Comparison of ENCODE assay signal across 10 cellular contexts in the genomic region with DNA sequence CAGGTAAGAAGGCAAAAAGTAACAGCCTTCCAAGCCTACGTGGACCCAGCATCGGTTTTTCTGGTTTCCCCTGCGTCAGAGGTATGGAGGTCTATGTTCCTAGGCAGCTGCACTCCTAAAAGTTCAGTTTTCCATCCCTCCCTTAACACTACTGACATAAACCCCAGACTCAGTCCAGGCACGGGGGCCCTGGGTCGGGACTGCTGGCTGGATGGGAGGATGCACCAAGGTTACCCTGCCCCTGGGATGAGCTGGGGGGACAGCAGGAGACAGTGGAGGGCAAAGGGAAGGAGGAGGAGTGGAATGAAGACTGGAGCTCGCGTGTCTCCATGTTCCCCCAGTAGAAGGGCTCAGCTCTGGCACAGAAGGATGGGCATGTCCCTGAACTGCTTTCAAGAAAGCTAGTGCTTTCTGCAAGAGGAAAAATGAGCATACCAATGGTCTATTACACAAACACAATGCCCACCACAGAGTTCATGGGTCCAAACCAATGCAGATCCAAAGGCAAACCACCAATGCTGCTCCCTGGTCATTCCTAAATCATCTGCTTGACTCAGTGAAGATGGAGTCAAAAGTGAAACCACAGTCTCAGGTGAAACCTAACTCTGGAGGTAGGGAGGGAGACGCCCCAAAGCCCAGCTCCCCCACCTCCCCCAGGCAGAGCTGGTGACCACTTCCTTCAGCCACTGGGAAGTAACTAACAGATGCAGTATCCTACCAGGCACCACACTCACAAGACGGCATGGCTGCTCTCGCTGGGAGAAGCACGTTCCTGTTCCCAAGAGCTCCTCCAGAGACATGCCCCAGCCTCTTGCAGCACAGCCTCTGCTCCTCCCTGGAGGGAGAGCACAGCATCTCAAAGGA. TPM values are rescaled to one million over a fixed set of nuclear protein-coding genes. Genes with fewer than 3 reads are reported as not detected.
DNase-seq lines count a peak whose midpoint lies in the region; ATAC-seq and TF ChIP-seq lines count a peak whose summit lies in the region.
"Had no signal": no experiment of that assay in that cellular context is flagged by ENCODE, and none has a peak within 500 bp of the region (broad histone marks: within the 10 kb centered on the region; RNA-seq: fewer than 3 reads in every experiment).

No MANE protein-coding gene starts in this region.

- H3K9ac ChIP-seq in PC-3 (ENCODE audit: low read length) (peak overlapping the region; percentile 66), parathyroid adenoma (no peak overlapping the region)

- H3K9me3 Mint-ChIP-seq in CD8-positive, alpha-beta T cell: no peaks in the 10 kb centered on the region

- no peaks in the 10 kb centered on the region for H3F3A ChIP-seq in PC-3 (ENCODE audit: low read length, unreplicated experiment)

- H3K4me3 ChIP-seq in CD8-positive, alpha-beta T cell (ENCODE audit: low read depth, low read length): no peak overlapping the region
- H3K4me3 ChIP-seq in PC-3 (ENCODE audit: low read length) (no peak overlapping the region), dorsolateral prefrontal cortex (peak overlapping the region in 16 of 59 donors; percentile 1 to 37 (median 12)), parathyroid adenoma (ENCODE audit: low read depth, low read length) (no peak overlapping the region), BE2C (ENCODE audit: low read depth, low read length) (no peak overlapping the region)

- CTCF ChIA-PET in CD8-positive, alpha-beta T cell (lab: Charles Lee): interaction anchor here (0.9 to 3.8 kb wide), 4 partner anchors 10 to 78 kb away, joined by 3 to 29 read pairs (median 5); no protein-coding TSS in a partner anchor
- CTCF ChIA-PET in PC-3 (lab: Charles Lee): no interaction called here

- ATAC-seq in CD8-positive, alpha-beta T cell: peak; percentile 57
- no peak for ATAC-seq in PC-3
- ATAC-seq in HG02884 (IDR thresholded peaks at IDR 0.05; ENCODE audit: unreplicated experiment): no peak

- POLR2A ChIA-PET in CD8-positive, alpha-beta T cell (lab: Charles Lee): interaction anchor here (0.9 to 1.0 kb wide), 2 partner anchors 16 to 17 kb away, joined by 3 to 4 read pairs; no protein-coding TSS in a partner anchor
- POLR2A ChIA-PET in PC-3 (lab: Charles Lee; ENCODE audit: unreplicated experiment): interaction anchor here (0.6 kb wide), 1 partner anchor 14 kb away, joined by 6 read pairs; no protein-coding TSS in a partner anchor

- H2AFZ ChIP-seq in PC-3 (ENCODE audit: low read length) (no peak overlapping the region), parathyroid adenoma (no peak overlapping the region)

- no peaks in the 10 kb centered on the region for H3K27me3 ChIP-seq in CD8-positive, alpha-beta T cell (ENCODE audit: insufficient read depth, low read length)
- no peaks in the 10 kb centered on the region for H3K27me3 ChIP-seq in PC-3 (ENCODE audit: low read length)
- no peaks in the 10 kb centered on the region for H3K27me3 ChIP-seq in dorsolateral prefrontal cortex
- no peaks in the 10 kb centered on the region for H3K27me3 ChIP-seq in parathyroid adenoma (ENCODE audit: control insufficient read depth, insufficient read depth, low read length)
- H3K27me3 ChIP-seq in BE2C: no peaks in the 10 kb centered on the region

- H3K9me2 ChIP-seq in PC-3 (replicated peaks; ENCODE audit: low read length): no peaks in the 10 kb centered on the region

- H3K4me1 Mint-ChIP-seq in CD8-positive, alpha-beta T cell (ENCODE audit: low read depth): peaks cover 53% of the 10 kb centered on the region

- H3K4me3 Mint-ChIP-seq in CD8-positive, alpha-beta T cell: peak overlapping the region; percentile 49

- peaks cover 74% of the 10 kb centered on the region for H3K36me3 ChIP-seq in CD8-positive, alpha-beta T cell (ENCODE audit: insufficient read depth, low read length)
- peaks cover 25% of the 10 kb centered on the region; the same call in 1 of the 2 replicates for H3K36me3 ChIP-seq in PC-3 (ENCODE audit: low read depth, low read length)
- no peaks in the 10 kb centered on the region for H3K36me3 ChIP-seq in parathyroid adenoma (ENCODE audit: control insufficient read depth, insufficient read depth, low read length)
- H3K36me3 ChIP-seq in BE2C: peaks cover 3% of the 10 kb centered on the region; the same call in 1 of the 2 replicates

- H3K4me2 ChIP-seq in PC-3 (ENCODE audit: low read length) (no peak overlapping the region), parathyroid adenoma (ENCODE audit: low read length) (no peak overlapping the region)

- peak in 1 of 7 experiments; percentile 49 for DNase-seq in CD8-positive, alpha-beta T cell
- DNase-seq in PC-3 (peak; percentile 43), dorsolateral prefrontal cortex (no peak), H4 (ENCODE audit: low spot score) (no peak), BE2C (no peak), G401 (ENCODE audit: low spot score) (no peak)
- DNase-seq: activated effector memory CD4-positive, alpha-beta T cell treated with anti-CD3 and anti-CD28 coated beads, Interleukin-2, amount 50 U/mL, for 16 hours; NCI-H526 treated with DMSO at 0.1 percent for 48 hours had no signal

- H3K27ac ChIP-seq in CD8-positive, alpha-beta T cell (ENCODE audit: low read depth, low read length): no peak overlapping the region
- H3K27ac ChIP-seq in PC-3 (ENCODE audit: low read length) (peak overlapping the region; percentile 88), dorsolateral prefrontal cortex (peak overlapping the region; percentile 39 to 96 (median 88)), parathyroid adenoma (peak overlapping the region; percentile 32)

- in situ Hi-C loops in G401 (cut with HindIII; ENCODE audit: low sequenced_read_pairs): no loop called here

- H3K79me2 ChIP-seq in PC-3 (ENCODE audit: low read length) (no peaks in the 10 kb centered on the region), parathyroid adenoma (peaks cover 12% of the 10 kb centered on the region)

- peak overlapping the region; percentile 88 for H3K27ac Mint-ChIP-seq in CD8-positive, alpha-beta T cell

- H3K4me1 ChIP-seq in CD8-positive, alpha-beta T cell (ENCODE audit: insufficient read depth, low read length): peaks cover 35% of the 10 kb centered on the region
- H3K4me1 ChIP-seq in PC-3 (ENCODE audit: insufficient read depth, low read length) (peaks cover 25% of the 10 kb centered on the region), parathyroid adenoma (peaks cover 30% of the 10 kb centered on the region), BE2C (peaks cover 3% of the 10 kb centered on the region; the same call in 1 of the 2 replicates)

- intact Hi-C loops in CD8-positive, alpha-beta T cell (cut with DNase I, micrococcal nuclease): no loop called here
- intact Hi-C loops in PC-3 (cut with micrococcal nuclease): no loop called here
- intact Hi-C loops in dorsolateral prefrontal cortex (cut with DNase I): loop anchor here in 1 of 2 donors (5.0 kb wide), 1 partner anchor 54 kb away; the partner anchor contains the start of gene CD46

- TF ChIP-seq CTCF in CD8-positive, alpha-beta T cell (IDR thresholded peaks at IDR 0.05): no peak
- no peak for TF ChIP-seq CTCF in PC-3 (conservative IDR thresholded peaks at IDR 0.05; ENCODE audit: low read depth, low read length)
- no peak for TF ChIP-seq CTCF in dorsolateral prefrontal cortex (IDR thresholded peaks at IDR 0.05 in 54 of 56, conservative IDR thresholded peaks at IDR 0.05 in 2 of 56; ENCODE audit: low read depth in 1 of 56, partially characterized antibody in 56 of 56)
- no peak for TF ChIP-seq CTCF in parathyroid adenoma (IDR thresholded peaks at IDR 0.05)
- TF ChIP-seq CTCF in BE2C (IDR thresholded peaks at IDR 0.05; ENCODE audit: low read depth, low read length): no peak

- no peaks in the 10 kb centered on the region for H4K20me1 ChIP-seq in PC-3 (ENCODE audit: low read length)

- no TSS peak for BruUV-seq in PC-3 (replicated peaks; lab: Mats Ljungman, UMichigan)

- H3K9me3 ChIP-seq in CD8-positive, alpha-beta T cell (ENCODE audit: low read length): no peaks in the 10 kb centered on the region
- H3K9me3 ChIP-seq in PC-3 (ENCODE audit: low read length): no peaks in the 10 kb centered on the region
- no peaks in the 10 kb centered on the region for H3K9me3 ChIP-seq in parathyroid adenoma (ENCODE audit: control insufficient read depth, low read length)
- H3K9me3 ChIP-seq in BE2C: no peaks in the 10 kb centered on the region

- no peaks in the 10 kb centered on the region for H3K27me3 Mint-ChIP-seq in CD8-positive, alpha-beta T cell (ENCODE audit: low read depth)

- H3K36me3 Mint-ChIP-seq in CD8-positive, alpha-beta T cell: peaks cover 91% of the 10 kb centered on the region

RNA-seq across cellular contexts. Expression of gene CD46, which starts 54.9 kb away (rescaled TPM):
- total RNA-seq in CD8-positive, alpha-beta T cell: 100 to 1,000 TPM; 108 to 109 TPM
- total RNA-seq in PC-3 (2014; rRNA removed): 116 and 119 TPM in 2 replicates
- total RNA-seq in dorsolateral prefrontal cortex: 100 to 1,000 TPM in 54 of 120 experiments, 10 to 100 TPM in 66; 55.7 to 149 (median 97.5) TPM
- total RNA-seq in H4 (2014; rRNA removed; shearing (Covaris generic)): 41.5 and 55.6 TPM in 2 replicates
- polyA plus RNA-seq in BE2C (2012; ENCODE audit: insufficient read depth, insufficient read length, low read depth): 62.2 TPM
- total RNA-seq in G401 (2014; rRNA removed; shearing (Covaris generic)): 48.7 and 54.9 TPM in 2 replicates
